Comparison of ENCODE assay signal across 29 cellular contexts in the genomic region with DNA sequence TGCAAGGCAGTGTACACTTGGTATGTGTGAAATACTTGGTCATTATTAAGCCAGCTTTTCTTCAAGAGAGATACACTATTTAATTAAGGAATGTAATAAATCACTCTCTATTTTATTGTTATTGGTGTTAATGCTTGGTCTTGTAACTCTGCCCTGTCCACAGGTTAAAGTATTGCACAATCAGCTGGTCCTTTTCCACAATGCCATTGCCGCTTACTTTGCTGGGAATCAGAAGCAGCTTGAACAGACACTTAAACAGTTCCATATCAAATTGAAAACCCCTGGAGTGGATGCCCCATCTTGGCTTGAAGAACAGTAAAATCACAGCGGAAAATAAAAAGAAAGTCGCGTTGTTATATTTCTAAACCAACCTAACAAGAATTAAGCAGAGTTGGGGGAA.
"Had no signal": no experiment of that assay in that cellular context is flagged by ENCODE, and none has a peak within 500 bp of the region (broad histone marks: within the 10 kb centered on the region; RNA-seq: fewer than 3 reads in every experiment).

No MANE protein-coding gene starts in this region.

- H3K9me3 ChIP-seq: adrenal gland, body of pancreas, breast epithelium, Peyer's patch had no signal

- DNase-seq: activated CD4-positive, alpha-beta T cell treated with anti-CD3 and anti-CD28 coated beads for 1 hour; activated CD4-positive, alpha-beta T cell treated with anti-CD3 and anti-CD28 coated beads for 48 hours; activated CD4-positive, CD25-positive, alpha-beta regulatory T cell; activated CD8-positive, alpha-beta T cell treated with anti-CD3 and anti-CD28 coated beads for 36 hours; activated effector memory CD4-positive, alpha-beta T cell treated with anti-CD3 and anti-CD28 coated beads, Interleukin-2, amount 50 U/mL, for 16 hours; activated naive CD4-positive, alpha-beta T cell; activated T-cell treated with anti-CD3 and anti-CD28 coated beads, Interleukin-2, amount 50 U/mL, for 1 hour; activated T-cell treated with anti-CD3 and anti-CD28 coated beads, Interleukin-2, amount 50 U/mL, for 72 hours; adrenal gland; body of pancreas; NCI-H1105; NCI-H1436; NCI-H1694; NCI-H1930; NCI-H2081 treated with DMSO at 0.1 percent for 48 hours; NCI-H226; NCI-H446 treated with DMSO at 0.1 percent for 48 hours; NCI-H524; NK-92 treated with Interleukin-12 subunit alpha and Interleukin-12 subunit beta, amount 100 ng/mL, for 24 hours; PC-3; Peyer's patch; RPMI8226; SW 1271; T-helper 1 cell; T-helper 2 cell; T-helper 9 cell; WERI-Rb-1 had no signal

- ATAC-seq: activated CD8-positive, alpha-beta T cell treated with anti-CD3 and anti-CD28 coated beads for 36 hours; activated T-cell treated with anti-CD3 and anti-CD28 coated beads, Interleukin-2, amount 50 U/mL, for 72 hours; activated T-helper 17 cell treated with anti-CD3 and anti-CD28 coated beads, Interleukin-2, amount 50 U/mL, for 72 hours; body of pancreas; PC-3 had no signal

- H3K36me3 ChIP-seq: adrenal gland, breast epithelium, Peyer's patch had no signal

- H3K4me1 ChIP-seq: adrenal gland, body of pancreas, breast epithelium, Peyer's patch had no signal

- H3K4me3 ChIP-seq: adrenal gland, body of pancreas, breast epithelium, Peyer's patch had no signal

- H3K27me3 ChIP-seq: adrenal gland, body of pancreas, breast epithelium, Peyer's patch had no signal

- H3K27ac ChIP-seq: adrenal gland, body of pancreas, breast epithelium, Peyer's patch, WERI-Rb-1 had no signal
